8 cellular contexts compared by ENCODE assay signal in the genomic region with DNA sequence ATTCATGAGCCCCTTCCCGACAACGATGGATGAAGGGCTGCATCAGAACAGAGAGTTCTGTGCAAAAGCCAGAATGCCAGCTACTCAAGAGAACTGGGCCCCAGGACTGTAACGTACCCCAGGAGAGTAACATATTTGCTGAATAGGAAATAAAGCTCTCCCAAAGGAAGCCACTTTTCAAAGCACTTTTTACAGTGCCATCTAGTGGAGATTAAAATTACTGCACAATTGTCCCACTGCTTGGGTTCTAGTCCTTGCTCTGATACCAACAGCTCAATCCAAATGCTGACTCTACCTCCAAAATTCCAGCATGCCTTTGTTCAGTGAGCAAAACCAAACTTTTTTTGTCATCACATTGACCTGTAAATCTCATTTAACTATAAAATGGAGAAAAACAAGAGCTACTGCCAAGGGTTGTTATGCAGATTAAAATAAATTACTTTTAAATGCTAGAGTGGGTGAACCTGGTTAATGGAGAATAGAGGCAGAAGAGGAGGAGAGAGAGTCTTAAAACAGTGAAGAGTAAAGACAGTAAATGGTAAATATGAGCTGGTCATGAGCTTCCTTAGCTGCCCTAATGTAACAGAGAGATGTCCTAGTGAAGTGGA.
A peak's percentile ranks its signal among the peaks of the same experiment; 100 is the strongest.
DNase-seq lines count a peak whose midpoint lies in the region; ATAC-seq, FAIRE-seq and TF ChIP-seq lines count a peak whose summit lies in the region.

No MANE protein-coding gene starts in this region.

- H3K9me3 Mint-ChIP-seq in naive thymus-derived CD4-positive, alpha-beta T cell: peaks cover 0 to 5% (median 0%) of the 10 kb centered on the region in 11 donors
- H3K9me3 Mint-ChIP-seq in activated T-cell treated with anti-CD3 and anti-CD28 coated beads, Interleukin-2, amount 50 U/mL, for 24 hours: no peaks in the 10 kb centered on the region

- H3K27ac Mint-ChIP-seq in naive thymus-derived CD4-positive, alpha-beta T cell: no peak overlapping the region
- no peak overlapping the region for H3K27ac Mint-ChIP-seq in activated T-cell treated with anti-CD3 and anti-CD28 coated beads, Interleukin-2, amount 50 U/mL, for 24 hours

- CTCF ChIA-PET in naive thymus-derived CD4-positive, alpha-beta T cell (lab: Charles Lee): interaction anchor here (0.9 kb wide), 1 partner anchor 16 kb away, joined by 3 read pairs; no protein-coding TSS in a partner anchor

- H3K4me3 ChIP-seq in naive thymus-derived CD4-positive, alpha-beta T cell (ENCODE audit: low read length): no peak overlapping the region

- no peaks in the 10 kb centered on the region for H3K4me1 Mint-ChIP-seq in naive thymus-derived CD4-positive, alpha-beta T cell
- no peaks in the 10 kb centered on the region for H3K4me1 Mint-ChIP-seq in activated T-cell treated with anti-CD3 and anti-CD28 coated beads, Interleukin-2, amount 50 U/mL, for 24 hours (ENCODE audit: low read depth)

- peaks cover 0 to 22% (median 7%) of the 10 kb centered on the region in 5 donors for H3K27me3 Mint-ChIP-seq in naive thymus-derived CD4-positive, alpha-beta T cell
- peaks cover 4% of the 10 kb centered on the region for H3K27me3 Mint-ChIP-seq in activated T-cell treated with anti-CD3 and anti-CD28 coated beads, Interleukin-2, amount 50 U/mL, for 24 hours

- H3K36me3 Mint-ChIP-seq in naive thymus-derived CD4-positive, alpha-beta T cell: no peaks in the 10 kb centered on the region
- no peaks in the 10 kb centered on the region for H3K36me3 Mint-ChIP-seq in activated T-cell treated with anti-CD3 and anti-CD28 coated beads, Interleukin-2, amount 50 U/mL, for 24 hours (ENCODE audit: low read depth)

- DNase-seq in AML-193 (lab: John Stamatoyannopoulos, UW) (peak; percentile 7 to 17), GM12892 (ENCODE audit: insufficient read length) (no peak), NCI-H748 (lab: John Stamatoyannopoulos, UW; ENCODE audit: unreplicated experiment) (peak; percentile 27), dermis blood vessel endothelial cell (peak; percentile 63), HCEC 1CT (no peak)
- DNase-seq in naive thymus-derived CD4-positive, alpha-beta T cell: no peak
- DNase-seq in activated T-cell treated with anti-CD3 and anti-CD28 coated beads, Interleukin-2, amount 50 U/mL, for 24 hours: no peak

- POLR2A ChIA-PET in naive thymus-derived CD4-positive, alpha-beta T cell (lab: Charles Lee): no interaction called here

- no peak overlapping the region for H3K4me3 Mint-ChIP-seq in naive thymus-derived CD4-positive, alpha-beta T cell
- H3K4me3 Mint-ChIP-seq in activated T-cell treated with anti-CD3 and anti-CD28 coated beads, Interleukin-2, amount 50 U/mL, for 24 hours: no peak overlapping the region

- intact Hi-C loops in naive thymus-derived CD4-positive, alpha-beta T cell (cut with micrococcal nuclease): loop anchor here in 1 of 2 donors (5.0 kb wide), 1 partner anchor 711 kb away; no protein-coding TSS in a partner anchor

- H3K9me3 ChIP-seq in naive thymus-derived CD4-positive, alpha-beta T cell (ENCODE audit: control insufficient read depth in 2 of 3, low read length in 3 of 3): no peaks in the 10 kb centered on the region

- no peak overlapping the region for H3K27ac ChIP-seq in naive thymus-derived CD4-positive, alpha-beta T cell (ENCODE audit: low read depth, low read length)

- TF ChIP-seq POLR2A in GM12892 (IDR thresholded peaks at IDR 0.05; ENCODE audit: low read depth, low read length): no peak

- FAIRE-seq in GM12892 (lab: Jason Lieb, UNC): peak; percentile 93

- no peaks in the 10 kb centered on the region for H3K27me3 ChIP-seq in naive thymus-derived CD4-positive, alpha-beta T cell (ENCODE audit: control insufficient read depth in 2 of 2, insufficient read depth in 2 of 2, low read length in 2 of 2)

- no peaks in the 10 kb centered on the region for H3K4me1 ChIP-seq in naive thymus-derived CD4-positive, alpha-beta T cell (ENCODE audit: control insufficient read depth in 2 of 2, insufficient read depth in 2 of 2, low read length in 2 of 2)

- H3K36me3 ChIP-seq in naive thymus-derived CD4-positive, alpha-beta T cell (ENCODE audit: control insufficient read depth in 2 of 3, insufficient read depth in 3 of 3, low read length in 3 of 3): no peaks in the 10 kb centered on the region

- ATAC-seq in HG02885 (IDR thresholded peaks at IDR 0.05; ENCODE audit: poor library complexity, unreplicated experiment): peak; percentile 76
- peak; percentile 42 for ATAC-seq in naive thymus-derived CD4-positive, alpha-beta T cell

Comparison
In these comparisons a context has a peak if more than half of its experiments do, and no peak if none do; other contexts are left out.
1. DNase-seq: peak in AML-193 (2 of 2), NCI-H748 (single experiment) and dermis blood vessel endothelial cell (single experiment); none in GM12892 (single experiment), naive thymus-derived CD4-positive, alpha-beta T cell (0 of 9), HCEC 1CT (single experiment) and activated T-cell treated with anti-CD3 and anti-CD28 coated beads, Interleukin-2, amount 50 U/mL, for 24 hours (single experiment).